1 cellular context compared by ENCODE assay signal in genomic region chr19:40139533-40140287, GRCh38.
TF ChIP-seq lines count a peak whose summit lies in the region.

No MANE protein-coding gene starts in this region.

TF ChIP-seq in GM12878, 131 proteins besides CTCF, POLR2A, EP300 and RAD21:
- TF ChIP-seq SMC3 (IDR thresholded peaks at IDR 0.05; ENCODE audit: borderline replicate concordance, low read length) (peak; percentile 94), EZH2 (IDR thresholded peaks at IDR 0.05; ENCODE audit: borderline replicate concordance, control insufficient read depth, low read depth, low read length) (no peak)
